ENCODE assay signal across 13 cellular contexts in the genomic region with DNA sequence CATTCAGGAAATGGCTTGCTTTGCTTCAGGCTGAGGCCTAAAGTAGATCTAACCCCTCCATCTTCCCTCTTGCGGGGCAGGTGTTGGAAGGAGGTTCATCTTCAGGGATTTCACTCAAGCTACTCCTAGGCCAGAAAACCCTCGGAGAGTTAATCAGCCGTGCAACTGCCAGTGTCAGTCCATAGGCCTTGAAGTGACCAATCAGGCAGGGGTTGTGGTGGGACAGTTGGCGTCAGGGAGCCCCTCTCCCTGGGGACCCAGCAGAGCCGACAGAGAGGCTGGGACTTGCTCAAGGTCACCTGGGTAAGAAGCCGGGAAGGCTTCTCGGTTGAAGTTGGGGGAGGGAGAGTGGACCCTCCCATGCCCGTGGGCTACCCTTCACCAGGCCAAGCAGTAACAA. TPM values are rescaled to one million over a fixed set of nuclear protein-coding genes. Genes with fewer than 3 reads are reported as not detected.
DNase-seq lines count a peak whose midpoint lies in the region; ATAC-seq, FAIRE-seq and TF ChIP-seq lines count a peak whose summit lies in the region.
"Not testable (repeated sequence)": the region's sequence is repeated elsewhere in the genome, so short reads cannot be mapped to it uniquely, and the experiment has no call there.
"Had no signal": no experiment of that assay in that cellular context is flagged by ENCODE, and none has a peak within 500 bp of the region (broad histone marks: within the 10 kb centered on the region; RNA-seq: fewer than 3 reads in every experiment).

No MANE protein-coding gene starts in this region.

- not testable (repeated sequence) for H3K79me2 ChIP-seq in PC-3 (ENCODE audit: low read length); astrocyte (ENCODE audit: insufficient read depth, low read length); HepG2 (ENCODE audit: insufficient read depth, low read length)

- H3K9me3 Mint-ChIP-seq in astrocyte (ENCODE audit: unreplicated experiment); endothelial cell (ENCODE audit: unreplicated experiment): not testable (repeated sequence)

- H3K4me2 ChIP-seq in BLaER1: peak overlapping the region; percentile 36; the same call in 1 of the 2 replicates
- not testable (repeated sequence) for H3K4me2 ChIP-seq in PC-3 (ENCODE audit: low read length); astrocyte (ENCODE audit: low read length)
- peak overlapping the region; percentile 69 for H3K4me2 ChIP-seq in HepG2 (ENCODE audit: low read depth, low read length)

- intact Hi-C loops in PC-3 (cut with micrococcal nuclease); pancreas (cut with DNase I); stomach (cut with DNase I; ENCODE audit: low total_unique reads): not testable (repeated sequence)
- intact Hi-C loops in HepG2 (cut with micrococcal nuclease; ENCODE audit: unreplicated experiment): loop anchor here (1.0 kb wide), 1 partner anchor 23 kb away; no protein-coding TSS in a partner anchor

- H3K4me3 ChIP-seq in BLaER1; PC-3 (ENCODE audit: low read length); astrocyte (ENCODE audit: insufficient read depth, low read depth, low read length); HepG2 (replicated peaks in 1 of 3; ENCODE audit: insufficient read depth in 1 of 3, low read depth in 2 of 3, low read length in 3 of 3); pancreas; stomach: not testable (repeated sequence)

- H3K27ac Mint-ChIP-seq in astrocyte (ENCODE audit: unreplicated experiment): not testable (repeated sequence)
- peak overlapping the region; percentile 64 for H3K27ac Mint-ChIP-seq in endothelial cell (ENCODE audit: unreplicated experiment)

- H3K9ac ChIP-seq in BLaER1; PC-3 (ENCODE audit: low read length); astrocyte (ENCODE audit: low read length): not testable (repeated sequence)
- H3K9ac ChIP-seq in HepG2 (ENCODE audit: insufficient read depth, low read depth, low read length): peak overlapping the region; percentile 49; the same call in 1 of the 2 replicates

- in situ Hi-C loops in HepG2 (cut with HindIII; ENCODE audit: extremely low pct_ligation_motif_present, low pct_unique_long_range_greater_than_20kb): not testable (repeated sequence)

- not testable (repeated sequence) for TF ChIP-seq POLR2A in HepG2 (IDR thresholded peaks at IDR 0.05; ENCODE audit: insufficient read depth in 1 of 2, low read depth in 2 of 2, low read length in 2 of 2); stomach (IDR thresholded peaks at IDR 0.05)

- not testable (repeated sequence) for DNase-seq in PC-3; astrocyte (ENCODE audit: low read depth); endothelial cell (ENCODE audit: low spot score); HepG2 (ENCODE audit: low spot score); stomach
- DNase-seq in pancreas: peak in 1 of 6 donors; percentile 60

- not testable (repeated sequence) for H3K36me3 ChIP-seq in BLaER1; PC-3 (ENCODE audit: low read depth, low read length); astrocyte (ENCODE audit: insufficient read depth, low read length); HepG2 (replicated peaks in 1 of 2; ENCODE audit: control insufficient read depth in 1 of 2, insufficient read depth in 2 of 2, low read length in 2 of 2); pancreas; stomach

- 71% methylated on average over 8 of the region's 8 CpGs for WGBS in HepG2 (ENCODE audit: low lambda C conversion rate)
- 17% methylated on average over 6 to 8 of the region's 8 CpGs for WGBS in pancreas, 2 donors
- 59 to 80% (median 67%) methylated on average over 6 to 8 of the region's 8 CpGs for WGBS in stomach, 5 donors

- not testable (repeated sequence) for H2AFZ ChIP-seq in PC-3 (ENCODE audit: low read length); astrocyte (ENCODE audit: low read depth, low read length); HepG2 (ENCODE audit: low read length)

- TF ChIP-seq EP300 in HepG2 (IDR thresholded peaks at IDR 0.05; ENCODE audit: low read depth in 2 of 2, low read length in 2 of 2); HepG2 (CRISPR knock-in tag; IDR thresholded peaks at IDR 0.05; ENCODE audit: borderline replicate concordance); stomach (IDR thresholded peaks at IDR 0.05): not testable (repeated sequence)

- H3K9me2 ChIP-seq in PC-3 (replicated peaks; ENCODE audit: low read length): not testable (repeated sequence)

- H3K36me3 Mint-ChIP-seq in astrocyte (ENCODE audit: low read depth, unreplicated experiment); endothelial cell (ENCODE audit: low read depth, unreplicated experiment): not testable (repeated sequence)

- H3F3A ChIP-seq in PC-3 (ENCODE audit: low read length, unreplicated experiment): not testable (repeated sequence)

- H3K27me3 Mint-ChIP-seq in astrocyte (ENCODE audit: low read depth, unreplicated experiment); endothelial cell (ENCODE audit: unreplicated experiment): not testable (repeated sequence)

- not testable (repeated sequence) for H3K9me3 ChIP-seq in BLaER1; PC-3 (ENCODE audit: low read length); astrocyte (ENCODE audit: insufficient read depth, low read depth, low read length); HepG2 (ENCODE audit: low read length); pancreas; stomach

- H3K4me1 Mint-ChIP-seq in astrocyte (ENCODE audit: low read depth, unreplicated experiment): not testable (repeated sequence)
- peaks cover 18% of the 10 kb centered on the region for H3K4me1 Mint-ChIP-seq in endothelial cell (ENCODE audit: unreplicated experiment)

- POLR2A ChIA-PET in PC-3 (lab: Charles Lee; ENCODE audit: unreplicated experiment): not testable (repeated sequence)
- POLR2A ChIA-PET in HepG2 (lab: Yijun Ruan, JAX): interaction anchor here (0.6 to 1.5 kb wide), 3 partner anchors 38 to 49 kb away, joined by 3 to 5 read pairs (median 4); no protein-coding TSS in a partner anchor

- not testable (repeated sequence) for H4K20me1 ChIP-seq in BLaER1; PC-3 (ENCODE audit: low read length); astrocyte (ENCODE audit: insufficient read depth, low read length); HepG2 (ENCODE audit: insufficient read depth, low read length)

- FAIRE-seq in astrocyte (lab: Jason Lieb, UNC); HepG2 (lab: Jason Lieb, UNC); pancreas (lab: Jason Lieb, UNC): not testable (repeated sequence)

- not testable (repeated sequence) for TF ChIP-seq RAD21 in HepG2 (CRISPR knock-in tag; IDR thresholded peaks at IDR 0.05)

- H3K4me3 Mint-ChIP-seq in astrocyte (ENCODE audit: unreplicated experiment): peak overlapping the region; percentile 57
- H3K4me3 Mint-ChIP-seq in endothelial cell (ENCODE audit: unreplicated experiment): not testable (repeated sequence)

- not testable (repeated sequence) for BruUV-seq in PC-3 (replicated peaks; lab: Mats Ljungman, UMichigan); HepG2 (replicated peaks; lab: Mats Ljungman, UMichigan)

- not testable (repeated sequence) for TF ChIP-seq CTCF in PC-3 (conservative IDR thresholded peaks at IDR 0.05; ENCODE audit: low read depth, low read length); astrocyte (IDR thresholded peaks at IDR 0.05; ENCODE audit: insufficient read depth, low read depth, low read length); endothelial cell (IDR thresholded peaks at IDR 0.05; ENCODE audit: unreplicated experiment); HepG2 (CRISPR knock-in tag; IDR thresholded peaks at IDR 0.05); pancreas (IDR thresholded peaks at IDR 0.05); stomach (IDR thresholded peaks at IDR 0.05)

- not testable (repeated sequence) for H3K27me3 ChIP-seq in BLaER1; PC-3 (ENCODE audit: low read length); astrocyte (ENCODE audit: insufficient read depth, low read length); HepG2 (ENCODE audit: control insufficient read depth in 1 of 2, insufficient read depth in 2 of 2, low read length in 2 of 2); pancreas; stomach

- H3K4me1 ChIP-seq in BLaER1; PC-3 (ENCODE audit: insufficient read depth, low read length); astrocyte (ENCODE audit: insufficient read depth, low read length): not testable (repeated sequence)
- peaks cover 75% of the 10 kb centered on the region for H3K4me1 ChIP-seq in HepG2 (ENCODE audit: insufficient read depth, low read length)
- H3K4me1 ChIP-seq in pancreas: peaks cover 4 to 20% (median 6%) of the 10 kb centered on the region in 3 donors
- H3K4me1 ChIP-seq in stomach: peaks cover 0 to 15% (median 13%) of the 10 kb centered on the region in 4 donors

- CTCF ChIA-PET in PC-3 (lab: Charles Lee); HepG2 (lab: Yijun Ruan, JAX; ENCODE audit: low intra/inter-chr PET ratio, low total read pairs): not testable (repeated sequence)

- ATAC-seq in PC-3, HepG2: not testable (repeated sequence)
- ATAC-seq in pancreas: peak; percentile 5 to 25 (median 9)

- H3K27ac ChIP-seq in BLaER1; astrocyte (ENCODE audit: low read depth, low read length): not testable (repeated sequence)
- H3K27ac ChIP-seq in PC-3 (ENCODE audit: low read length) (peak overlapping the region; percentile 90), HepG2 (ENCODE audit: extremely low read length, insufficient read depth, low read length) (peak overlapping the region; percentile 82), pancreas (peak overlapping the region; percentile 71 to 80 (median 78)), stomach (peak overlapping the region; percentile 31 to 72 (median 66))

RNA-seq across cellular contexts. Expression of gene CELA3B, which starts 2.9 kb away (rescaled TPM):
- total RNA-seq in PC-3 (2014; rRNA removed) (not detected in 2 replicates), astrocyte (not detected in 2 replicates), endothelial cell (ENCODE audit: unreplicated experiment) (not detected), HepG2 (2016; rRNA removed; fragmentation: Illumina TruSeq; extraction: Trizol) (not detected in 2 replicates), pancreas (over 10,000 TPM in 4 of 6 donors, 1,000 to 10,000 TPM in 2; 2,923 to 21,242 (median 14,470) TPM), stomach (10 to 100 TPM in 1 of 5 donors, not detected in 4; 84.3 TPM)
- not detected in 2 replicates for total RNA-seq in HepG2 (2016; cell fraction: cytosol; rRNA removed; fragmentation: Illumina TruSeq; extraction: Trizol; ENCODE audit: low read depth)
- not detected in 2 replicates for total RNA-seq in HepG2 (2016; cell fraction: insoluble cytoplasmic fraction; rRNA removed; fragmentation: Illumina TruSeq; extraction: Trizol)
- not detected in 2 replicates for total RNA-seq in HepG2 (2016; cell fraction: membrane; rRNA removed; fragmentation: Illumina TruSeq; extraction: Trizol)
- total RNA-seq in HepG2 (2016; cell fraction: nucleus; rRNA removed; fragmentation: Illumina TruSeq; extraction: Trizol): not detected in 2 replicates
- polyA plus RNA-seq in HepG2 (2011; rRNA removed) (0.34 TPM in 1 of 2 replicates, not detected in the other), pancreas (over 10,000 TPM in 1 of 2 donors, 1,000 to 10,000 TPM in 1; 6,851 to 15,141 TPM), stomach (10 to 100 TPM in 2 of 3 donors, 1 to 10 TPM in 1; 6.1 to 37.8 (median 18.6) TPM)
- 0.06 TPM in 1 of 2 replicates, not detected in the other for polyA plus RNA-seq in HepG2 (2011; cell fraction: cytosol; rRNA removed)
- polyA plus RNA-seq in HepG2 (2011; cell fraction: nucleus; rRNA removed): 0.21 TPM in 1 of 2 replicates, not detected in the other
- polyA plus RNA-seq in HepG2 (2012): 0.24 TPM in 1 of 2 replicates, not detected in the other
- polyA plus RNA-seq in HepG2 (2016; cell fraction: cytosol; fragmentation: Illumina TruSeq; extraction: Trizol; ENCODE audit: low read depth): not detected in 2 replicates
- not detected in 2 replicates for polyA plus RNA-seq in HepG2 (2016; cell fraction: insoluble cytoplasmic fraction; fragmentation: Illumina TruSeq; extraction: Trizol; ENCODE audit: low read depth)
- not detected in 2 replicates for polyA plus RNA-seq in HepG2 (2016; cell fraction: membrane; fragmentation: Illumina TruSeq; extraction: Trizol; ENCODE audit: low read depth)
- polyA plus RNA-seq in HepG2 (2016; cell fraction: nucleus; fragmentation: Illumina TruSeq; extraction: Trizol; ENCODE audit: insufficient read depth, low read depth): not detected in 2 replicates
- polyA minus RNA-seq in HepG2 (2011; rRNA and poly(A)+ RNA removed; ENCODE audit: low replicate concordance): 0.20 TPM in 1 of 2 replicates, not detected in the other
- not detected in 2 replicates for polyA minus RNA-seq in HepG2 (2011; cell fraction: cytosol; rRNA and poly(A)+ RNA removed)
- polyA minus RNA-seq in HepG2 (2011; cell fraction: nucleus; rRNA and poly(A)+ RNA removed): 0.52 and 1.2 TPM in 2 replicates
- total RNA-seq: A172; CD8-positive, alpha-beta memory T cell; Daoy; H1; HFFc6; HT1080 had no signal
- polyA plus RNA-seq: CD8-positive, alpha-beta memory T cell; H1 had no signal

RNA-seq across cellular contexts. Expression of gene CELA3A, which starts 27.5 kb away (rescaled TPM):
- total RNA-seq in PC-3 (2014; rRNA removed) (not detected in 2 replicates), astrocyte (not detected in 2 replicates), endothelial cell (ENCODE audit: unreplicated experiment) (not detected), HepG2 (2016; rRNA removed; fragmentation: Illumina TruSeq; extraction: Trizol) (not detected in 2 replicates), pancreas (over 10,000 TPM; 17,183 to 55,024 (median 35,269) TPM), stomach (10 to 100 TPM in 1 of 5 donors, 1 to 10 TPM in 1, not detected in 3; 3.6 to 17.2 TPM)
- total RNA-seq in HepG2 (2016; cell fraction: cytosol; rRNA removed; fragmentation: Illumina TruSeq; extraction: Trizol; ENCODE audit: low read depth): not detected in 2 replicates
- total RNA-seq in HepG2 (2016; cell fraction: insoluble cytoplasmic fraction; rRNA removed; fragmentation: Illumina TruSeq; extraction: Trizol): not detected in 2 replicates
- not detected in 2 replicates for total RNA-seq in HepG2 (2016; cell fraction: membrane; rRNA removed; fragmentation: Illumina TruSeq; extraction: Trizol)
- not detected in 2 replicates for total RNA-seq in HepG2 (2016; cell fraction: nucleus; rRNA removed; fragmentation: Illumina TruSeq; extraction: Trizol)
- polyA plus RNA-seq in HepG2 (2011; rRNA removed) (0.09 and 0.73 TPM in 2 replicates), pancreas (over 10,000 TPM; 21,682 to 31,636 TPM), stomach (10 to 100 TPM in 2 of 3 donors, 1 to 10 TPM in 1; 7.0 to 62.9 (median 53.2) TPM)
- polyA plus RNA-seq in HepG2 (2011; cell fraction: cytosol; rRNA removed): 0.19 and 0.23 TPM in 2 replicates
- polyA plus RNA-seq in HepG2 (2011; cell fraction: nucleus; rRNA removed): 0.27 and 0.33 TPM in 2 replicates
- polyA plus RNA-seq in HepG2 (2012): not detected in 2 replicates
- polyA plus RNA-seq in HepG2 (2016; cell fraction: cytosol; fragmentation: Illumina TruSeq; extraction: Trizol; ENCODE audit: low read depth): not detected in 2 replicates
- not detected in 2 replicates for polyA plus RNA-seq in HepG2 (2016; cell fraction: insoluble cytoplasmic fraction; fragmentation: Illumina TruSeq; extraction: Trizol; ENCODE audit: low read depth)
- not detected in 2 replicates for polyA plus RNA-seq in HepG2 (2016; cell fraction: membrane; fragmentation: Illumina TruSeq; extraction: Trizol; ENCODE audit: low read depth)
- polyA plus RNA-seq in HepG2 (2016; cell fraction: nucleus; fragmentation: Illumina TruSeq; extraction: Trizol; ENCODE audit: insufficient read depth, low read depth): not detected in 2 replicates
- not detected in 2 replicates for polyA minus RNA-seq in HepG2 (2011; rRNA and poly(A)+ RNA removed; ENCODE audit: low replicate concordance)
- polyA minus RNA-seq in HepG2 (2011; cell fraction: cytosol; rRNA and poly(A)+ RNA removed): not detected in 2 replicates
- not detected in 2 replicates for polyA minus RNA-seq in HepG2 (2011; cell fraction: nucleus; rRNA and poly(A)+ RNA removed)
- total RNA-seq: A172; CD8-positive, alpha-beta memory T cell; Daoy; H1; HFFc6; HT1080 had no signal
- polyA plus RNA-seq: CD8-positive, alpha-beta memory T cell; H1 had no signal

RNA-seq across cellular contexts. Expression of gene HSPG2, which starts 36.8 kb away (rescaled TPM):
- total RNA-seq in PC-3 (2014; rRNA removed): 35.1 and 56.0 TPM in 2 replicates
- 249 and 262 TPM in 2 replicates for total RNA-seq in astrocyte
- 1,732 TPM for total RNA-seq in endothelial cell (ENCODE audit: unreplicated experiment)
- total RNA-seq in HepG2 (2016; rRNA removed; fragmentation: Illumina TruSeq; extraction: Trizol): 5.6 and 9.1 TPM in 2 replicates
- 4.1 and 4.6 TPM in 2 replicates for total RNA-seq in HepG2 (2016; cell fraction: cytosol; rRNA removed; fragmentation: Illumina TruSeq; extraction: Trizol; ENCODE audit: low read depth)
- 4.7 and 8.9 TPM in 2 replicates for total RNA-seq in HepG2 (2016; cell fraction: insoluble cytoplasmic fraction; rRNA removed; fragmentation: Illumina TruSeq; extraction: Trizol)
- total RNA-seq in HepG2 (2016; cell fraction: membrane; rRNA removed; fragmentation: Illumina TruSeq; extraction: Trizol): 5.4 and 5.7 TPM in 2 replicates
- 28.3 and 31.6 TPM in 2 replicates for total RNA-seq in HepG2 (2016; cell fraction: nucleus; rRNA removed; fragmentation: Illumina TruSeq; extraction: Trizol)
- 10.3 and 13.1 TPM in 2 replicates for polyA plus RNA-seq in HepG2 (2011; rRNA removed)
- 3.8 and 6.6 TPM in 2 replicates for polyA plus RNA-seq in HepG2 (2011; cell fraction: cytosol; rRNA removed)
- 128 and 235 TPM in 2 replicates for polyA plus RNA-seq in HepG2 (2011; cell fraction: nucleus; rRNA removed)
- polyA plus RNA-seq in HepG2 (2012): 17.9 and 25.0 TPM in 2 replicates
- polyA plus RNA-seq in HepG2 (2016; cell fraction: cytosol; fragmentation: Illumina TruSeq; extraction: Trizol; ENCODE audit: low read depth): 1.9 TPM in 2 replicates
- polyA plus RNA-seq in HepG2 (2016; cell fraction: insoluble cytoplasmic fraction; fragmentation: Illumina TruSeq; extraction: Trizol; ENCODE audit: low read depth): 7.0 and 9.8 TPM in 2 replicates
- polyA plus RNA-seq in HepG2 (2016; cell fraction: membrane; fragmentation: Illumina TruSeq; extraction: Trizol; ENCODE audit: low read depth): 2.8 TPM in 2 replicates
- polyA plus RNA-seq in HepG2 (2016; cell fraction: nucleus; fragmentation: Illumina TruSeq; extraction: Trizol; ENCODE audit: insufficient read depth, low read depth): 78.2 and 78.5 TPM in 2 replicates
- polyA minus RNA-seq in HepG2 (2011; rRNA and poly(A)+ RNA removed; ENCODE audit: low replicate concordance): 24.8 and 26.5 TPM in 2 replicates
- 17.5 and 18.6 TPM in 2 replicates for polyA minus RNA-seq in HepG2 (2011; cell fraction: cytosol; rRNA and poly(A)+ RNA removed)
- polyA minus RNA-seq in HepG2 (2011; cell fraction: nucleus; rRNA and poly(A)+ RNA removed): 39.8 and 42.6 TPM in 2 replicates
- total RNA-seq in pancreas: 100 to 1,000 TPM in 2 of 6 donors, 10 to 100 TPM in 4; 50.4 to 164 (median 63.9) TPM
- 100 to 1,000 TPM in 1 of 2 donors, 10 to 100 TPM in 1; 53.9 to 123 TPM for polyA plus RNA-seq in pancreas
- total RNA-seq in stomach: 100 to 1,000 TPM in 4 of 5 donors, 10 to 100 TPM in 1; 88.7 to 504 (median 186) TPM
- polyA plus RNA-seq in stomach: 10 to 100 TPM; 21.7 to 98.5 (median 62.1) TPM
- polyA plus RNA-seq: CD8-positive, alpha-beta memory T cell had no signal

Comparison
In these comparisons a context has a peak if more than half of its experiments do, and no peak if none do; other contexts are left out.
1. RNA of gene CELA3B, which starts 2.9 kb away (total RNA-seq): 2,923 to 21,242 TPM in pancreas; not detected in endothelial cell (single experiment), not detected in HepG2, not detected in PC-3, not detected in astrocyte and 84.3 TPM in stomach; every median in the first group is over 10 times any median in the second.
2. RNA of gene CELA3A, which starts 27.5 kb away (total RNA-seq): 17,183 to 55,024 TPM in pancreas; not detected in endothelial cell (single experiment), not detected in PC-3, not detected in astrocyte, not detected in HepG2 and 3.6 to 17.2 TPM in stomach; every median in the first group is over 100 times any median in the second.